In the genomic region with DNA sequence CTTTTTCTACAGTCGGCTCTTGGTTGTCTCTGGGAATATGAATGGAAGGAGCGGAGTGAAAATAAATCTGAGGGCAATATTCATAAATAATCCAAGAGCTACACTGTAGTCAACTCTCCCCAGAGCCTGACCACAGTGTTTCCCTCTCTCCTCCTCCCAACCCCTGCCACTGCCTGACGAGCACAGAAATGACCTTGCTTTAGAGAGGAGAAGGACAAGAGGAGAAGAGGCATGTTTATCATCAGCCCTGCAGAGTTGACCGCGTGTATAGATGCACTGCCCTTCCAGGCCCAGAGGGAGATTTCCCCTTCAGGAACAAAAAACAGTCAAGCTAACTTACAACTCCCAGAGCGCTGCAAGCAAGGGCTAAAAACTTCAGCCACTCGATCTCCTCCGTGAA, we compare ENCODE assay signal across 6 cellular contexts. TPM values are rescaled to one million over a fixed set of nuclear protein-coding genes. Genes with fewer than 3 reads are reported as not detected.
"Had no signal": no experiment of that assay in that cellular context is flagged by ENCODE, and none has a peak within 500 bp of the region (broad histone marks: within the 10 kb centered on the region; RNA-seq: fewer than 3 reads in every experiment).

No MANE protein-coding gene starts in this region.

RNA-seq across cellular contexts. Expression of gene ROPN1, which starts 16.9 kb away (rescaled TPM):
- total RNA-seq: LHCN-M2, MCF 10A, NCI-H460, OCI-LY7, PC-9, SJCRH30 had no signal
